Comparison of ENCODE assay signal across 1 cellular context in genomic region chr4:473575-474457, GRCh38.
A peak's percentile ranks its signal among the peaks of the same experiment; 100 is the strongest.
TF ChIP-seq lines count a peak whose summit lies in the region.

No MANE protein-coding gene starts in this region.

TF ChIP-seq in K562, 482 proteins besides CTCF, POLR2A, EP300 and RAD21 (continued from another document and continues in another):
- TF ChIP-seq MYNN (IDR thresholded peaks at IDR 0.05) (0 out of 2 replicates have a peak, but pooled peaks have one; percentile 44), MYNN (CRISPR knock-in tag; IDR thresholded peaks at IDR 0.05) (no peak), ZNF316 (IDR thresholded peaks at IDR 0.05) (0 out of 2 replicates have a peak, but pooled peaks have one; percentile 2), C11orf30 (IDR thresholded peaks at IDR 0.05; ENCODE audit: low read depth) (peak; percentile 67), GABPB1 (CRISPR knock-in tag; IDR thresholded peaks at IDR 0.05) (peak; percentile 86), ZNF224 (CRISPR knock-in tag; IDR thresholded peaks at IDR 0.05) (no peak), ZNF740 (CRISPR knock-in tag; IDR thresholded peaks at IDR 0.05) (0 out of 2 replicates have a peak, but pooled peaks have one; percentile 29), ZNF740 (tag; IDR thresholded peaks at IDR 0.05) (no peak), KHSRP (IDR thresholded peaks at IDR 0.05) (no peak), NR4A1 (CRISPR knock-in tag; IDR thresholded peaks at IDR 0.05) (0 out of 2 replicates have a peak, but pooled peaks have one; percentile 16), NR4A1 (tag; IDR thresholded peaks at IDR 0.05) (no peak), NKRF (IDR thresholded peaks at IDR 0.05; ENCODE audit: borderline replicate concordance) (0 out of 2 replicates have a peak, but pooled peaks have one; percentile 26), ZNF384 (IDR thresholded peaks at IDR 0.05; ENCODE audit: low read depth, low read length) (no peak), POLR2G (IDR thresholded peaks at IDR 0.05; ENCODE audit: low read depth, low read length) (peak; percentile 95), LCOR (CRISPR knock-in tag; IDR thresholded peaks at IDR 0.05) (peak; percentile 45; the same call in 1 of the 2 replicates), MEF2A (IDR thresholded peaks at IDR 0.05; ENCODE audit: control insufficient read depth, low read depth, low read length) (no peak), NFE2L1 (tag; IDR thresholded peaks at IDR 0.05; ENCODE audit: borderline replicate concordance, low read depth) (no peak), ARHGAP35 (IDR thresholded peaks at IDR 0.05; ENCODE audit: partially characterized antibody) (no peak), BRD4 (IDR thresholded peaks at IDR 0.05) (peak; percentile 72; the same call in 1 of the 2 replicates), FOXO4 (CRISPR knock-in tag; IDR thresholded peaks at IDR 0.05) (no peak), CREB3L1 (IDR thresholded peaks at IDR 0.05; ENCODE audit: borderline replicate concordance, low read depth) (0 out of 2 replicates have a peak, but pooled peaks have one; percentile 37), NFRKB (IDR thresholded peaks at IDR 0.05; ENCODE audit: low read depth) (peak; percentile 87), CEBPB (tag; IDR thresholded peaks at IDR 0.05) (peak; percentile 73), BRD9 (IDR thresholded peaks at IDR 0.05; ENCODE audit: low read depth, partially characterized antibody) (no peak), BRCA1 (IDR thresholded peaks at IDR 0.05) (no peak), BRCA1 (CRISPR knock-in tag; IDR thresholded peaks at IDR 0.05) (no peak), CREB1 (IDR thresholded peaks at IDR 0.05) (peak; percentile 34; the same call in 1 of the 2 replicates), CREB1 (CRISPR knock-in tag; IDR thresholded peaks at IDR 0.05) (peak; percentile 65), ZNF217 (CRISPR knock-in tag; IDR thresholded peaks at IDR 0.05) (no peak), VEZF1 (CRISPR knock-in tag; IDR thresholded peaks at IDR 0.05) (peak; percentile 21; the same call in 1 of the 2 replicates), RB1 (IDR thresholded peaks at IDR 0.05; ENCODE audit: low read depth) (peak; percentile 72; the same call in 1 of the 2 replicates), DMBX1 (CRISPR knock-in tag; IDR thresholded peaks at IDR 0.05; ENCODE audit: borderline replicate concordance) (no peak), TBL1XR1 (IDR thresholded peaks at IDR 0.05; ENCODE audit: low read length in 2 of 2) (peak in 1 of 2 experiments; percentile 67; a peak in 1 of 4 replicates), ZNF41 (CRISPR knock-in tag; conservative IDR thresholded peaks at IDR 0.05) (no peak), THRB (CRISPR knock-in tag; conservative IDR thresholded peaks at IDR 0.05) (0 out of 2 replicates have a peak, but pooled peaks have one; percentile 39), ATF1 (CRISPR knock-in tag; IDR thresholded peaks at IDR 0.05) (0 out of 2 replicates have a peak, but pooled peaks have one; percentile 28), ATF1 (tag; IDR thresholded peaks at IDR 0.05) (peak; percentile 66), PML (IDR thresholded peaks at IDR 0.05; ENCODE audit: low read length) (peak; percentile 67), TAF7 (tag; IDR thresholded peaks at IDR 0.05) (peak; percentile 94), PRPF4 (IDR thresholded peaks at IDR 0.05; ENCODE audit: insufficient read depth, low read depth, low read length, poor library complexity, severe bottlenecking) (no peak), HMG20B (CRISPR knock-in tag; IDR thresholded peaks at IDR 0.05) (no peak), CBX8 (IDR thresholded peaks at IDR 0.05; ENCODE audit: borderline replicate concordance, extremely low read depth, low read depth, low read length, poor library complexity, severe bottlenecking) (no peak), CCNT2 (IDR thresholded peaks at IDR 0.05; ENCODE audit: borderline replicate concordance, extremely low read depth, insufficient read length, low read depth, low read length) (peak; percentile 16), TAF1 (IDR thresholded peaks at IDR 0.05; ENCODE audit: control insufficient read depth, extremely low read depth, insufficient read depth, low read length, severe bottlenecking) (peak; percentile 90), MAX (CRISPR knock-in tag; IDR thresholded peaks at IDR 0.05) (peak; percentile 49; the same call in 1 of the 2 replicates), SMARCB1 (IDR thresholded peaks at IDR 0.05; ENCODE audit: insufficient read length, low read depth) (no peak), CGGBP1 (CRISPR knock-in tag; IDR thresholded peaks at IDR 0.05) (0 out of 2 replicates have a peak, but pooled peaks have one; percentile 49), SETDB1 (IDR thresholded peaks at IDR 0.05; ENCODE audit: low read length) (no peak)
- TF ChIP-seq, protein P1, sequence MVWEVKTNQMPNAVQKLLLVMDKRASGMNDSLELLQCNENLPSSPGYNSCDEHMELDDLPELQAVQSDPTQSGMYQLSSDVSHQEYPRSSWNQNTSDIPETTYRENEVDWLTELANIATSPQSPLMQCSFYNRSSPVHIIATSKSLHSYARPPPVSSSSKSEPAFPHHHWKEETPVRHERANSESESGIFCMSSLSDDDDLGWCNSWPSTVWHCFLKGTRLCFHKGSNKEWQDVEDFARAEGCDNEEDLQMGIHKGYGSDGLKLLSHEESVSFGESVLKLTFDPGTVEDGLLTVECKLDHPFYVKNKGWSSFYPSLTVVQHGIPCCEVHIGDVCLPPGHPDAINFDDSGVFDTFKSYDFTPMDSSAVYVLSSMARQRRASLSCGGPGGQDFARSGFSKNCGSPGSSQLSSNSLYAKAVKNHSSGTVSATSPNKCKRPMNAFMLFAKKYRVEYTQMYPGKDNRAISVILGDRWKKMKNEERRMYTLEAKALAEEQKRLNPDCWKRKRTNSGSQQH (CRISPR knock-in tag; IDR thresholded peaks at IDR 0.05), result no peak
- TF ChIP-seq, protein P2, sequence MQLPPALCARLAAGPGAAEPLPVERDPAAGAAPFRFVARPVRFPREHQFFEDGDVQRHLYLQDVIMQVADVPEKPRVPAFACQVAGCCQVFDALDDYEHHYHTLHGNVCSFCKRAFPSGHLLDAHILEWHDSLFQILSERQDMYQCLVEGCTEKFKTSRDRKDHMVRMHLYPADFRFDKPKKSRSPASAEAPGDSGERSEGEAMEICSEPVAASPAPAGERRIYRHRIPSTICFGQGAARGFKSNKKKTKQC (CRISPR knock-in tag; IDR thresholded peaks at IDR 0.05), result peak; percentile 89
- TF ChIP-seq, protein P3, sequence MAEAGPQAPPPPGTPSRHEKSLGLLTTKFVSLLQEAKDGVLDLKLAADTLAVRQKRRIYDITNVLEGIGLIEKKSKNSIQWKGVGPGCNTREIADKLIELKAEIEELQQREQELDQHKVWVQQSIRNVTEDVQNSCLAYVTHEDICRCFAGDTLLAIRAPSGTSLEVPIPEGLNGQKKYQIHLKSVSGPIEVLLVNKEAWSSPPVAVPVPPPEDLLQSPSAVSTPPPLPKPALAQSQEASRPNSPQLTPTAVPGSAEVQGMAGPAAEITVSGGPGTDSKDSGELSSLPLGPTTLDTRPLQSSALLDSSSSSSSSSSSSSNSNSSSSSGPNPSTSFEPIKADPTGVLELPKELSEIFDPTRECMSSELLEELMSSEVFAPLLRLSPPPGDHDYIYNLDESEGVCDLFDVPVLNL (CRISPR knock-in tag; IDR thresholded peaks at IDR 0.05; ENCODE audit: low read depth), result peak; percentile 52
- TF ChIP-seq, protein P4, sequence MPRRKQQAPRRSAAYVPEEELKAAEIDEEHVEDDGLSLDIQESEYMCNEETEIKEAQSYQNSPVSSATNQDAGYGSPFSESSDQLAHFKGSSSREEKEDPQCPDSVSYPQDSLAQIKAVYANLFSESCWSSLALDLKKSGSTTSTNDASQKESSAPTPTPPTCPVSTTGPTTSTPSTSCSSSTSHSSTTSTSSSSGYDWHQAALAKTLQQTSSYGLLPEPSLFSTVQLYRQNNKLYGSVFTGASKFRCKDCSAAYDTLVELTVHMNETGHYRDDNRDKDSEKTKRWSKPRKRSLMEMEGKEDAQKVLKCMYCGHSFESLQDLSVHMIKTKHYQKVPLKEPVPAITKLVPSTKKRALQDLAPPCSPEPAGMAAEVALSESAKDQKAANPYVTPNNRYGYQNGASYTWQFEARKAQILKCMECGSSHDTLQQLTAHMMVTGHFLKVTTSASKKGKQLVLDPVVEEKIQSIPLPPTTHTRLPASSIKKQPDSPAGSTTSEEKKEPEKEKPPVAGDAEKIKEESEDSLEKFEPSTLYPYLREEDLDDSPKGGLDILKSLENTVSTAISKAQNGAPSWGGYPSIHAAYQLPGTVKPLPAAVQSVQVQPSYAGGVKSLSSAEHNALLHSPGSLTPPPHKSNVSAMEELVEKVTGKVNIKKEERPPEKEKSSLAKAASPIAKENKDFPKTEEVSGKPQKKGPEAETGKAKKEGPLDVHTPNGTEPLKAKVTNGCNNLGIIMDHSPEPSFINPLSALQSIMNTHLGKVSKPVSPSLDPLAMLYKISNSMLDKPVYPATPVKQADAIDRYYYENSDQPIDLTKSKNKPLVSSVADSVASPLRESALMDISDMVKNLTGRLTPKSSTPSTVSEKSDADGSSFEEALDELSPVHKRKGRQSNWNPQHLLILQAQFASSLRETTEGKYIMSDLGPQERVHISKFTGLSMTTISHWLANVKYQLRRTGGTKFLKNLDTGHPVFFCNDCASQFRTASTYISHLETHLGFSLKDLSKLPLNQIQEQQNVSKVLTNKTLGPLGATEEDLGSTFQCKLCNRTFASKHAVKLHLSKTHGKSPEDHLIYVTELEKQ (CRISPR knock-in tag; IDR thresholded peaks at IDR 0.05), result no peak
